26 cellular contexts compared by ENCODE assay signal in genomic region chr7:154646126-154647013, GRCh38.
"Had no signal": no experiment of that assay in that cellular context is flagged by ENCODE, and none has a peak within 500 bp of the region (broad histone marks: within the 10 kb centered on the region; RNA-seq: fewer than 3 reads in every experiment).

No MANE protein-coding gene starts in this region.

- ATAC-seq: activated CD4-positive, alpha-beta T cell treated with anti-CD3 and anti-CD28 coated beads for 36 hours; activated CD8-positive, alpha-beta T cell treated with anti-CD3 and anti-CD28 coated beads for 36 hours; activated T-cell treated with anti-CD3 and anti-CD28 coated beads, Interleukin-2, amount 50 U/mL, for 72 hours; Panc1; Right ventricle myocardium inferior; T-cell had no signal

- DNase-seq: activated CD4-positive, alpha-beta T cell treated with anti-CD3 and anti-CD28 coated beads for 36 hours; activated CD4-positive, CD25-positive, alpha-beta regulatory T cell; activated CD8-positive, alpha-beta memory T cell treated with anti-CD3 and anti-CD28 coated beads, Interleukin-2, amount 50 U/mL, for 4 hours; activated CD8-positive, alpha-beta T cell treated with anti-CD3 and anti-CD28 coated beads for 36 hours; activated gamma-delta T cell treated with Interleukin-2 at 50 U/mL for 16 hours; activated naive CD4-positive, alpha-beta T cell treated with anti-CD3 and anti-CD28 coated beads, Interleukin-2, amount 10 ng/mL, durations not matched to agents 7 days and 5 days; activated naive CD8-positive, alpha-beta T cell treated with anti-CD3 and anti-CD28 coated beads for 36 hours; activated T-cell treated with anti-CD3 and anti-CD28 coated beads, Interleukin-2, amount 50 U/mL, for 72 hours; KG1; NCI-H1105; NCI-H1436; NCI-H1694 treated with DMSO at 0.1 percent for 48 hours; NCI-H2029 treated with DMSO at 0.1 percent for 48 hours; NCI-H510A treated with DMSO at 0.1 percent for 48 hours; NCI-H69; NK-92 treated with Interleukin-12 subunit alpha and Interleukin-12 subunit beta, amount 100 ng/mL, for 24 hours; OCI-M1; T-cell; T-helper 2 cell had no signal

- H3K4me1 Mint-ChIP-seq: activated CD4-positive, alpha-beta T cell treated with anti-CD3 and anti-CD28 coated beads for 36 hours; activated naive CD4-positive, alpha-beta T cell treated with anti-CD3 and anti-CD28 coated beads, Interleukin-2, amount 10 ng/mL, durations not matched to agents 7 days and 5 days; activated naive CD8-positive, alpha-beta T cell treated with anti-CD3 and anti-CD28 coated beads for 36 hours; brain; central memory CD8-positive, alpha-beta T cell; T-cell had no signal

- H3K27ac Mint-ChIP-seq: activated CD4-positive, alpha-beta T cell treated with anti-CD3 and anti-CD28 coated beads for 36 hours; activated CD8-positive, alpha-beta T cell treated with anti-CD3 and anti-CD28 coated beads for 36 hours; activated naive CD4-positive, alpha-beta T cell treated with anti-CD3 and anti-CD28 coated beads, Interleukin-2, amount 10 ng/mL, durations not matched to agents 7 days and 5 days; activated naive CD8-positive, alpha-beta T cell treated with anti-CD3 and anti-CD28 coated beads for 36 hours; activated T-cell treated with anti-CD3 and anti-CD28 coated beads, Interleukin-2, amount 50 U/mL, for 72 hours; activated T-helper 2 cell treated with anti-CD3 and anti-CD28 coated beads, Interferon-gamma antibody, Interleukin-2, Interleukin-4, amounts not matched to agents 10 μg/mL and 5 μg/mL and 100 μg/mL, durations not matched to agents 14 hours and 24 hours and 36 hours; T-cell had no signal

- H3K4me3 ChIP-seq: SK-N-MC had no signal

- H3K27ac ChIP-seq: SK-N-MC, VCaP had no signal

- H3K36me3 Mint-ChIP-seq: activated naive CD4-positive, alpha-beta T cell treated with anti-CD3 and anti-CD28 coated beads, Interleukin-2, amount 10 ng/mL, durations not matched to agents 7 days and 5 days; activated naive CD8-positive, alpha-beta T cell treated with anti-CD3 and anti-CD28 coated beads for 36 hours; T-cell had no signal

- H3K4me3 Mint-ChIP-seq: activated CD4-positive, alpha-beta T cell treated with anti-CD3 and anti-CD28 coated beads for 36 hours; activated CD8-positive, alpha-beta T cell treated with anti-CD3 and anti-CD28 coated beads for 36 hours; activated naive CD4-positive, alpha-beta T cell treated with anti-CD3 and anti-CD28 coated beads, Interleukin-2, amount 10 ng/mL, durations not matched to agents 7 days and 5 days; activated naive CD8-positive, alpha-beta T cell treated with anti-CD3 and anti-CD28 coated beads for 36 hours; activated T-cell treated with anti-CD3 and anti-CD28 coated beads, Interleukin-2, amount 50 U/mL, for 72 hours; brain; central memory CD8-positive, alpha-beta T cell; T-cell had no signal

- H3K27me3 Mint-ChIP-seq: activated CD4-positive, alpha-beta T cell treated with anti-CD3 and anti-CD28 coated beads for 36 hours; activated CD8-positive, alpha-beta T cell treated with anti-CD3 and anti-CD28 coated beads for 36 hours; activated naive CD4-positive, alpha-beta T cell treated with anti-CD3 and anti-CD28 coated beads, Interleukin-2, amount 10 ng/mL, durations not matched to agents 7 days and 5 days; activated naive CD8-positive, alpha-beta T cell treated with anti-CD3 and anti-CD28 coated beads for 36 hours; central memory CD8-positive, alpha-beta T cell had no signal
